Comparison of ENCODE assay signal across 7 cellular contexts in genomic region chr1:7884757-7885156, GRCh38. TPM values are rescaled to one million over a fixed set of nuclear protein-coding genes. Genes with fewer than 3 reads are reported as not detected.
"Had no signal": no experiment of that assay in that cellular context is flagged by ENCODE, and none has a peak within 500 bp of the region (broad histone marks: within the 10 kb centered on the region; RNA-seq: fewer than 3 reads in every experiment).

No MANE protein-coding gene starts in this region.

- DNase-seq: IMR-90 had no signal

- H3K36me3 ChIP-seq: HAP-1 had no signal

- H3K4me3 Mint-ChIP-seq: GM23338 had no signal

- H3K4me1 ChIP-seq: HAP-1 had no signal

- H3K4me3 ChIP-seq: HAP-1 had no signal

- H3K27ac Mint-ChIP-seq: GM23338 had no signal

- H3K9me3 ChIP-seq: HAP-1 had no signal

- FAIRE-seq: HTR-8/SVneo had no signal

RNA-seq across cellular contexts. Expression of gene UTS2, which starts 31.9 kb away (rescaled TPM):
- total RNA-seq: GM23338, H4, HT-29, IMR-90 had no signal
- polyA plus RNA-seq: GM23338, IMR-90 had no signal

RNA-seq across cellular contexts. Expression of gene TNFRSF9, which starts 55.9 kb away (rescaled TPM):
- total RNA-seq: GM23338, H7, HT-29 had no signal
- polyA plus RNA-seq: GM23338 had no signal
